Comparison of ENCODE assay signal across 8 cellular contexts in the genomic region with DNA sequence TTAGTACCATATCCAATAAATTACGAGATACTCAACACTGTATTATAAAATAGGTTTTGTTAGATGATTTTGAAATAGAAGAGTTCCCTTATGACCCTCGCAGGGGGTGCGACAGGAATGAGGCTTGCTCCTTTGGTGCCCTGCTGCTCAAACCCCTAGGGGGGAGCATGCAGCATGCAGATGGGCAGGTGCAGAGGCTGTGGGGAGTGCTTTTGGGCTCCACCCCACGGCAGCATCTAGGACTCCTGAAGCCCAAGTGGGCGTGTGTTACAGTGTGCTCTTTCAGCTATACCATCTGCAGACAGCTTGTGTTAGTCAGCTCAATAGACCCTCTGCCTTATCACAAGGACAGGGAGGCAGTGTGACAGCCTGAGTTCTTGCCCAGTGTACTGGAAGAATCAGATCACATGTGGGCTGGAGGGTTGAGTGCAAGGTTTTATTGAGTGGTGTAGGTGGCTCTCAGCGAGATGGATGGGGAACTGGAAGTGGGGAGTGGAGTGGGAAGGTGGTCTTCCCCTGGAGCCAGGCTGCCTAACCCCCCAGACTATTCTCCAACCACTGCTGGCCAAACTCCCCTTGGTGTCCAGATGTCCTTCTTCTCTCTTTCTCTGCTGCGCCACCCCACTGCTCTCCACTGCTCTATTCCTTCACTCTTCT. TPM values are rescaled to one million over a fixed set of nuclear protein-coding genes. Genes with fewer than 3 reads are reported as not detected.
DNase-seq lines count a peak whose midpoint lies in the region; ATAC-seq, FAIRE-seq and TF ChIP-seq lines count a peak whose summit lies in the region.

No MANE protein-coding gene starts in this region.

- POLR2A ChIA-PET in HepG2 (lab: Yijun Ruan, JAX): no interaction called here

- peak; percentile 87 for ATAC-seq in GM19463 (IDR thresholded peaks at IDR 0.05; ENCODE audit: unreplicated experiment)
- peak; percentile 77 for ATAC-seq in HepG2
- ATAC-seq in GM21529 (IDR thresholded peaks at IDR 0.05; ENCODE audit: unreplicated experiment): no peak

- no peak for TF ChIP-seq RAD21 in HepG2 (CRISPR knock-in tag; IDR thresholded peaks at IDR 0.05)

- H3K79me2 ChIP-seq in HepG2 (ENCODE audit: insufficient read depth, low read length): no peaks in the 10 kb centered on the region

- H3K4me2 ChIP-seq in HepG2 (ENCODE audit: low read depth, low read length): no peak overlapping the region

- FAIRE-seq in HepG2 (lab: Jason Lieb, UNC): no peak

- intact Hi-C loops in HepG2 (cut with micrococcal nuclease; ENCODE audit: unreplicated experiment): no loop called here
- intact Hi-C loops in esophagus muscularis mucosa (cut with DNase I): no loop called here

- CTCF ChIA-PET in HepG2 (lab: Yijun Ruan, JAX; ENCODE audit: low intra/inter-chr PET ratio, low total read pairs): no interaction called here

- H3K9ac ChIP-seq in HepG2 (ENCODE audit: insufficient read depth, low read depth, low read length): no peak overlapping the region

- no peak overlapping the region for H2AFZ ChIP-seq in HepG2 (ENCODE audit: low read length)

- in situ Hi-C loops in HepG2 (cut with HindIII; ENCODE audit: extremely low pct_ligation_motif_present, low pct_unique_long_range_greater_than_20kb): no loop called here

- DNase-seq in GM12864 (ENCODE audit: low read depth): no peak
- DNase-seq in NCI-H226: peak; percentile 29
- DNase-seq in HepG2 (ENCODE audit: low spot score): no peak
- DNase-seq in substantia nigra (lab: John Stamatoyannopoulos, UW): no peak
- DNase-seq in epidermal melanocyte (ENCODE audit: insufficient read length, low spot score): no peak
- no peak for DNase-seq in esophagus muscularis mucosa (ENCODE audit: extremely low spot score)

- H3K36me3 ChIP-seq in HepG2 (replicated peaks in 1 of 2; ENCODE audit: control insufficient read depth in 1 of 2, insufficient read depth in 2 of 2, low read length in 2 of 2) (no peaks in the 10 kb centered on the region), esophagus muscularis mucosa (no peaks in the 10 kb centered on the region)

- H3K9me3 ChIP-seq in HepG2 (ENCODE audit: low read length) (no peaks in the 10 kb centered on the region), esophagus muscularis mucosa (peaks cover 0 to 5% (median 2%) of the 10 kb centered on the region in 4 donors)

- no peak for TF ChIP-seq POLR2A in HepG2 (IDR thresholded peaks at IDR 0.05; ENCODE audit: insufficient read depth in 1 of 2, low read depth in 2 of 2, low read length in 2 of 2)
- TF ChIP-seq POLR2A in esophagus muscularis mucosa (IDR thresholded peaks at IDR 0.05; ENCODE audit: low read depth): no peak

- TF ChIP-seq EP300 in HepG2 (IDR thresholded peaks at IDR 0.05; ENCODE audit: low read depth in 2 of 2, low read length in 2 of 2) (no peak), HepG2 (CRISPR knock-in tag; IDR thresholded peaks at IDR 0.05; ENCODE audit: borderline replicate concordance) (no peak), esophagus muscularis mucosa (IDR thresholded peaks at IDR 0.05) (no peak)

- H3K4me3 ChIP-seq in GM12864 (ENCODE audit: low read depth, low read length) (no peak overlapping the region), HepG2 (replicated peaks in 1 of 3; ENCODE audit: insufficient read depth in 1 of 3, low read depth in 2 of 3, low read length in 3 of 3) (no peak overlapping the region), esophagus muscularis mucosa (no peak overlapping the region)

- no peaks in the 10 kb centered on the region for H4K20me1 ChIP-seq in HepG2 (ENCODE audit: insufficient read depth, low read length)

- TF ChIP-seq CTCF in GM12864 (IDR thresholded peaks at IDR 0.05; ENCODE audit: low read depth, low read length, missing control alignments) (peak; percentile 34), HepG2 (CRISPR knock-in tag; IDR thresholded peaks at IDR 0.05) (0 out of 2 replicates have a peak, but pooled peaks have one; percentile 22), esophagus muscularis mucosa (IDR thresholded peaks at IDR 0.05) (no peak)

- H3K27ac ChIP-seq in HepG2 (ENCODE audit: extremely low read length, insufficient read depth, low read length) (no peak overlapping the region), substantia nigra (ENCODE audit: low read depth, low read length, poor library complexity, severe bottlenecking) (no peak overlapping the region), esophagus muscularis mucosa (replicated peaks in 1 of 4) (no peak overlapping the region)

- H3K27me3 ChIP-seq in HepG2 (ENCODE audit: control insufficient read depth in 1 of 2, insufficient read depth in 2 of 2, low read length in 2 of 2) (peaks cover 4 to 29% of the 10 kb centered on the region in 2 experiments; a peak in 3 of 5 replicates), esophagus muscularis mucosa (no peaks in the 10 kb centered on the region)

- H3K4me1 ChIP-seq in HepG2 (ENCODE audit: insufficient read depth, low read length): no peaks in the 10 kb centered on the region
- no peaks in the 10 kb centered on the region for H3K4me1 ChIP-seq in esophagus muscularis mucosa

- no TSS peak for BruUV-seq in HepG2 (replicated peaks; lab: Mats Ljungman, UMichigan)

- 35% methylated on average over 7 of the region's 7 CpGs for WGBS in HepG2 (ENCODE audit: low lambda C conversion rate)
- WGBS in esophagus muscularis mucosa: 70% methylated on average over 6 of the region's 7 CpGs

TF ChIP-seq in HepG2, 621 proteins besides CTCF, POLR2A, EP300 and RAD21 (continues in another document):
- TF ChIP-seq, protein P1, sequence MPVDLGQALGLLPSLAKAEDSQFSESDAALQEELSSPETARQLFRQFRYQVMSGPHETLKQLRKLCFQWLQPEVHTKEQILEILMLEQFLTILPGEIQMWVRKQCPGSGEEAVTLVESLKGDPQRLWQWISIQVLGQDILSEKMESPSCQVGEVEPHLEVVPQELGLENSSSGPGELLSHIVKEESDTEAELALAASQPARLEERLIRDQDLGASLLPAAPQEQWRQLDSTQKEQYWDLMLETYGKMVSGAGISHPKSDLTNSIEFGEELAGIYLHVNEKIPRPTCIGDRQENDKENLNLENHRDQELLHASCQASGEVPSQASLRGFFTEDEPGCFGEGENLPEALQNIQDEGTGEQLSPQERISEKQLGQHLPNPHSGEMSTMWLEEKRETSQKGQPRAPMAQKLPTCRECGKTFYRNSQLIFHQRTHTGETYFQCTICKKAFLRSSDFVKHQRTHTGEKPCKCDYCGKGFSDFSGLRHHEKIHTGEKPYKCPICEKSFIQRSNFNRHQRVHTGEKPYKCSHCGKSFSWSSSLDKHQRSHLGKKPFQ (CRISPR knock-in tag; IDR thresholded peaks at IDR 0.05; ENCODE audit: insufficient replicate concordance): no peak
- TF ChIP-seq STAG1 (CRISPR knock-in tag; IDR thresholded peaks at IDR 0.05): 0 out of 2 replicates have a peak, but pooled peaks have one; percentile 15

RNA-seq across cellular contexts. Expression of a gene that starts 3.1 kb away (rescaled TPM):
- total RNA-seq in HepG2 (2016; rRNA removed; fragmentation: Illumina TruSeq; extraction: Trizol) (not detected in 2 replicates), esophagus muscularis mucosa (10 to 100 TPM; 21.9 to 69.6 (median 39.7) TPM)
- not detected in 2 replicates for total RNA-seq in HepG2 (2016; cell fraction: cytosol; rRNA removed; fragmentation: Illumina TruSeq; extraction: Trizol; ENCODE audit: low read depth)
- not detected in 2 replicates for total RNA-seq in HepG2 (2016; cell fraction: insoluble cytoplasmic fraction; rRNA removed; fragmentation: Illumina TruSeq; extraction: Trizol)
- not detected in 2 replicates for total RNA-seq in HepG2 (2016; cell fraction: membrane; rRNA removed; fragmentation: Illumina TruSeq; extraction: Trizol)
- total RNA-seq in HepG2 (2016; cell fraction: nucleus; rRNA removed; fragmentation: Illumina TruSeq; extraction: Trizol): not detected in 2 replicates
- polyA plus RNA-seq in HepG2 (2011; rRNA removed): not detected in 2 replicates
- not detected in 2 replicates for polyA plus RNA-seq in HepG2 (2011; cell fraction: cytosol; rRNA removed)
- not detected in 2 replicates for polyA plus RNA-seq in HepG2 (2011; cell fraction: nucleus; rRNA removed)
- not detected in 2 replicates for polyA plus RNA-seq in HepG2 (2012)
- polyA plus RNA-seq in HepG2 (2016; cell fraction: cytosol; fragmentation: Illumina TruSeq; extraction: Trizol; ENCODE audit: low read depth): not detected in 2 replicates
- polyA plus RNA-seq in HepG2 (2016; cell fraction: insoluble cytoplasmic fraction; fragmentation: Illumina TruSeq; extraction: Trizol; ENCODE audit: low read depth): not detected in 2 replicates
- polyA plus RNA-seq in HepG2 (2016; cell fraction: membrane; fragmentation: Illumina TruSeq; extraction: Trizol; ENCODE audit: low read depth): not detected in 2 replicates
- polyA plus RNA-seq in HepG2 (2016; cell fraction: nucleus; fragmentation: Illumina TruSeq; extraction: Trizol; ENCODE audit: insufficient read depth, low read depth): not detected in 2 replicates
- polyA minus RNA-seq in HepG2 (2011; rRNA and poly(A)+ RNA removed; ENCODE audit: low replicate concordance): not detected in 2 replicates
- not detected in 2 replicates for polyA minus RNA-seq in HepG2 (2011; cell fraction: cytosol; rRNA and poly(A)+ RNA removed)
- polyA minus RNA-seq in HepG2 (2011; cell fraction: nucleus; rRNA and poly(A)+ RNA removed): not detected in 2 replicates

RNA-seq across cellular contexts. Expression of a gene that starts 54.0 kb away (rescaled TPM):
- total RNA-seq in HepG2 (2016; rRNA removed; fragmentation: Illumina TruSeq; extraction: Trizol) (0.04 TPM in 1 of 2 replicates, not detected in the other), esophagus muscularis mucosa (1 to 10 TPM in 1 of 4 donors, under 1 TPM in 3; 0.34 to 1.2 (median 0.89) TPM)
- total RNA-seq in HepG2 (2016; cell fraction: cytosol; rRNA removed; fragmentation: Illumina TruSeq; extraction: Trizol; ENCODE audit: low read depth): not detected in 2 replicates
- 0.02 and 0.03 TPM in 2 replicates for total RNA-seq in HepG2 (2016; cell fraction: insoluble cytoplasmic fraction; rRNA removed; fragmentation: Illumina TruSeq; extraction: Trizol)
- total RNA-seq in HepG2 (2016; cell fraction: membrane; rRNA removed; fragmentation: Illumina TruSeq; extraction: Trizol): not detected in 2 replicates
- 0.06 TPM in 1 of 2 replicates, not detected in the other for total RNA-seq in HepG2 (2016; cell fraction: nucleus; rRNA removed; fragmentation: Illumina TruSeq; extraction: Trizol)
- polyA plus RNA-seq in HepG2 (2011; rRNA removed): 0.08 and 0.09 TPM in 2 replicates
- polyA plus RNA-seq in HepG2 (2011; cell fraction: cytosol; rRNA removed): 0.04 TPM in 2 replicates
- polyA plus RNA-seq in HepG2 (2011; cell fraction: nucleus; rRNA removed): 0.16 TPM in 2 replicates
- polyA plus RNA-seq in HepG2 (2012): 0.07 and 0.12 TPM in 2 replicates
- not detected in 2 replicates for polyA plus RNA-seq in HepG2 (2016; cell fraction: cytosol; fragmentation: Illumina TruSeq; extraction: Trizol; ENCODE audit: low read depth)
- 0.04 TPM in 1 of 2 replicates, not detected in the other for polyA plus RNA-seq in HepG2 (2016; cell fraction: insoluble cytoplasmic fraction; fragmentation: Illumina TruSeq; extraction: Trizol; ENCODE audit: low read depth)
- 0.02 TPM in 1 of 2 replicates, not detected in the other for polyA plus RNA-seq in HepG2 (2016; cell fraction: membrane; fragmentation: Illumina TruSeq; extraction: Trizol; ENCODE audit: low read depth)
- 0.11 TPM in 1 of 2 replicates, not detected in the other for polyA plus RNA-seq in HepG2 (2016; cell fraction: nucleus; fragmentation: Illumina TruSeq; extraction: Trizol; ENCODE audit: insufficient read depth, low read depth)
- 0.09 TPM in 1 of 2 replicates, not detected in the other for polyA minus RNA-seq in HepG2 (2011; rRNA and poly(A)+ RNA removed; ENCODE audit: low replicate concordance)
- not detected in 2 replicates for polyA minus RNA-seq in HepG2 (2011; cell fraction: cytosol; rRNA and poly(A)+ RNA removed)
- polyA minus RNA-seq in HepG2 (2011; cell fraction: nucleus; rRNA and poly(A)+ RNA removed): 0.25 and 0.52 TPM in 2 replicates

Comparison
In these comparisons a context has a peak if more than half of its experiments do, and no peak if none do; other contexts are left out.
1. CTCF ChIP-seq: peak in GM12864 (single experiment) and HepG2 (single experiment); none in esophagus muscularis mucosa (0 of 3).
2. RNA of a gene that starts 3.1 kb away (total RNA-seq): 21.9 to 69.6 TPM in esophagus muscularis mucosa; not detected in HepG2; every median in the first group is over 10 times any median in the second.